7 cellular contexts compared by ENCODE assay signal in the genomic region with DNA sequence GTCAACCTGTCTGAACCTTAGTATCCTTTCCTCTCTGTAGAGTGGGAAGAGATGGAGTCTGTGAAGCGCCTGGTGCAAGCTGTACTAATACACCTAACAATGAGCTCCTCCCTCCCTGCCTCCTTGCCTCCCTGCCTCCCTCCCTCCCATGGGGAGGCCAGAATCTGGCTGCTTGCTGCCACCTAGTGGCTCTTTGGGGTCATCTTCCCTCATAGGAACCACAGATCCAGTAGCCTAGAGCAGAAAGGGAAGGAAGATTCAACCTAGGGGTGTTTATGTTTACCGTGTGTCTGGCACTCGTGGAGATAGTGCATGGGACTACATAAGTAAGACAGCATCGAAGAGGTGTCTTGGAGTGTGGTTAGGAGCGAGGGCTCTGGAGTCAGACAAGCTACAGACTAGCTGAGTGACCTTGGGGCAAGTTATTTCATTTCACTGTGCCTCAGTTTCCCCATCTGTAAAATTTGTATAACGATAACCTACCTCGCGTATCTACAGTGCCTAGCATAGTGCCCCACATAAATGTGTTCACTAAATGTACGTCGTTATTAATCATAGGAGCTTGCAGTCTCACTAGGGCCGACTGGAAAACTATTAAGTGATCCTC. TPM values are rescaled to one million over a fixed set of nuclear protein-coding genes. Genes with fewer than 3 reads are reported as not detected.
DNase-seq lines count a peak whose midpoint lies in the region; ATAC-seq and TF ChIP-seq lines count a peak whose summit lies in the region.

No MANE protein-coding gene starts in this region.

- ATAC-seq in HG03432 (IDR thresholded peaks at IDR 0.05; ENCODE audit: unreplicated experiment): peak; percentile 58

- no peaks in the 10 kb centered on the region for H3K9me3 Mint-ChIP-seq in activated CD4-positive, alpha-beta memory T cell treated with anti-CD3 and anti-CD28 coated beads, Interleukin-2, amount 10 ng/mL, durations not matched to agents 7 days and 5 days
- no peaks in the 10 kb centered on the region for H3K9me3 Mint-ChIP-seq in endodermal cell

- peaks cover 17% of the 10 kb centered on the region for H3K27me3 Mint-ChIP-seq in activated CD4-positive, alpha-beta memory T cell treated with anti-CD3 and anti-CD28 coated beads, Interleukin-2, amount 10 ng/mL, durations not matched to agents 7 days and 5 days
- H3K27me3 Mint-ChIP-seq in endodermal cell (ENCODE audit: insufficient read depth): no peaks in the 10 kb centered on the region

- H3K36me3 ChIP-seq in endodermal cell (ENCODE audit: control insufficient read depth, insufficient read depth, low read length): peaks cover 25% of the 10 kb centered on the region

- CTCF ChIA-PET in activated CD4-positive, alpha-beta memory T cell treated with anti-CD3 and anti-CD28 coated beads, Interleukin-2, amount 10 ng/mL, durations not matched to agents 7 days and 5 days (lab: Charles Lee): interaction anchor here (0.7 to 1.5 kb wide), 9 partner anchors 15 to 189 kb away, joined by 3 to 6 read pairs (median 3); no protein-coding TSS in a partner anchor

- POLR2A ChIA-PET in activated CD4-positive, alpha-beta memory T cell treated with anti-CD3 and anti-CD28 coated beads, Interleukin-2, amount 10 ng/mL, durations not matched to agents 7 days and 5 days (lab: Charles Lee): interaction anchor here (1.2 kb wide), 1 partner anchor 197 kb away, joined by 4 read pairs; no protein-coding TSS in a partner anchor

- WGBS in endodermal cell (ENCODE audit: insufficient coverage in 1 of 2, insufficient read length in 1 of 2), 2 experiments: 90% methylated on average over 10 of the region's 11 CpGs

- H3K4me1 ChIP-seq in endodermal cell (ENCODE audit: control insufficient read depth, insufficient read depth, low read length): peaks cover 5% of the 10 kb centered on the region

- no peak overlapping the region for H3K9ac ChIP-seq in endodermal cell (ENCODE audit: extremely low read depth, low read length, poor library complexity, severe bottlenecking)

- DNase-seq in GM10266 (ENCODE audit: extremely low spot score): peak; percentile 83
- peak; percentile 92 for DNase-seq in NCI-H69 (lab: John Stamatoyannopoulos, UW)
- DNase-seq in activated CD4-positive, alpha-beta memory T cell treated with anti-CD3 and anti-CD28 coated beads, Interleukin-2, amount 10 ng/mL, durations not matched to agents 7 days and 5 days: peak; percentile 68
- peak; percentile 95 for DNase-seq in endodermal cell
- peak; percentile 69 for DNase-seq in middle frontal gyrus (ENCODE audit: extremely low spot score, low spot score)
- peak; percentile 70 for DNase-seq in stromal cell of bone marrow (ENCODE audit: low read depth)

- no peak overlapping the region for H3K4me3 ChIP-seq in endodermal cell (ENCODE audit: low read length)

- no peak overlapping the region for H3K27ac Mint-ChIP-seq in activated CD4-positive, alpha-beta memory T cell treated with anti-CD3 and anti-CD28 coated beads, Interleukin-2, amount 10 ng/mL, durations not matched to agents 7 days and 5 days
- H3K27ac Mint-ChIP-seq in endodermal cell: peak overlapping the region; percentile 94

- no peaks in the 10 kb centered on the region for H3K27me3 ChIP-seq in endodermal cell (ENCODE audit: control insufficient read depth, insufficient read depth, low read length, poor library complexity, severe bottlenecking)

- TF ChIP-seq CTCF in GM10266 (IDR thresholded peaks at IDR 0.05; ENCODE audit: control insufficient read depth, insufficient read depth, low read depth, missing control alignments) (peak; percentile 81), endodermal cell (conservative IDR thresholded peaks at IDR 0.05) (peak; percentile 92)

- no peaks in the 10 kb centered on the region for H3K4me1 Mint-ChIP-seq in activated CD4-positive, alpha-beta memory T cell treated with anti-CD3 and anti-CD28 coated beads, Interleukin-2, amount 10 ng/mL, durations not matched to agents 7 days and 5 days
- H3K4me1 Mint-ChIP-seq in endodermal cell: peaks cover 7% of the 10 kb centered on the region

- no peaks in the 10 kb centered on the region for H3K9me3 ChIP-seq in endodermal cell (ENCODE audit: control insufficient read depth, low read length)

- H3K27ac ChIP-seq in endodermal cell (ENCODE audit: low read depth, low read length): no peak overlapping the region

- H3K4me3 Mint-ChIP-seq in activated CD4-positive, alpha-beta memory T cell treated with anti-CD3 and anti-CD28 coated beads, Interleukin-2, amount 10 ng/mL, durations not matched to agents 7 days and 5 days: no peak overlapping the region
- peak overlapping the region; percentile 10 for H3K4me3 Mint-ChIP-seq in endodermal cell

- no peaks in the 10 kb centered on the region for H3K36me3 Mint-ChIP-seq in activated CD4-positive, alpha-beta memory T cell treated with anti-CD3 and anti-CD28 coated beads, Interleukin-2, amount 10 ng/mL, durations not matched to agents 7 days and 5 days (ENCODE audit: low read depth)
- H3K36me3 Mint-ChIP-seq in endodermal cell (ENCODE audit: low read depth): peaks cover 41% of the 10 kb centered on the region

RNA-seq across cellular contexts. Expression of gene TSPAN9, which starts 35.5 kb away (rescaled TPM):
- total RNA-seq in activated CD4-positive, alpha-beta memory T cell treated with anti-CD3 and anti-CD28 coated beads, Interleukin-2, amount 10 ng/mL, durations not matched to agents 7 days and 5 days: under 1 TPM; 0.18 to 0.28 TPM
- 10 to 100 TPM; 31.9 to 80.8 TPM for total RNA-seq in endodermal cell
- polyA plus RNA-seq in endodermal cell (2013, experiment 1 of 2): 18.8 TPM
- 19.0 TPM for polyA plus RNA-seq in endodermal cell (2013, experiment 2 of 2)

Comparison
In these comparisons a context has a peak if more than half of its experiments do, and no peak if none do; other contexts are left out.
1. RNA of gene TSPAN9, which starts 35.5 kb away (total RNA-seq): 31.9 to 80.8 TPM in endodermal cell; 0.18 to 0.28 TPM in activated CD4-positive, alpha-beta memory T cell treated with anti-CD3 and anti-CD28 coated beads, Interleukin-2, amount 10 ng/mL, durations not matched to agents 7 days and 5 days; every median in the first group is over 10 times any median in the second.
2. Peak in every context shown above with its lines, with median percentiles within 50 percentile points of each other: DNase-seq.